In genomic region chr18:61189376-61189775, GRCh38 we compare ENCODE assay signal across 9 cellular contexts.
"Had no signal": no experiment of that assay in that cellular context is flagged by ENCODE, and none has a peak within 500 bp of the region (broad histone marks: within the 10 kb centered on the region; RNA-seq: fewer than 3 reads in every experiment).

No MANE protein-coding gene starts in this region.

- H3K4me3 ChIP-seq: GM23248, GM23338, HAP-1 had no signal

- H3K4me2 ChIP-seq: GM23338 had no signal

- H3K4me3 Mint-ChIP-seq: GM23338, H9, HFFc6 had no signal

- H3K9ac ChIP-seq: GM23248 had no signal

- H3K4me1 Mint-ChIP-seq: GM23338, H9 had no signal

- H3K27ac Mint-ChIP-seq: GM23338, H9, HFFc6 had no signal

- H3K9me3 Mint-ChIP-seq: GM23338, H9 had no signal

- H3K9me3 ChIP-seq: HAP-1 had no signal

- ATAC-seq: GM23338, HCT116 had no signal

- H3K4me1 ChIP-seq: HAP-1 had no signal

- H3K27ac ChIP-seq: GM23248 had no signal

- H2AFZ ChIP-seq: GM23248, GM23338 had no signal

- H3K36me3 ChIP-seq: HAP-1 had no signal

- DNase-seq: GM23248, GOT3, H7, H9, HCEC 1CT, HFFc6 had no signal
